2 cellular contexts compared by ENCODE assay signal in genomic region chr10:13970231-13970966, GRCh38.
TF ChIP-seq lines count a peak whose summit lies in the region.

No MANE protein-coding gene starts in this region.

TF ChIP-seq in IMR-90, 13 proteins besides CTCF, POLR2A, EP300 and RAD21 (continued from another document):
- TF ChIP-seq BHLHE40 (IDR thresholded peaks at IDR 0.05; ENCODE audit: low read depth, low read length) (no peak), NFE2L2 (IDR thresholded peaks at IDR 0.05; ENCODE audit: low read depth, low read length) (no peak), FOS (IDR thresholded peaks at IDR 0.05; ENCODE audit: low read depth, low read length) (no peak), RCOR1 (IDR thresholded peaks at IDR 0.05; ENCODE audit: insufficient replicate concordance, low read length) (no peak), CHD1 (IDR thresholded peaks at IDR 0.05; ENCODE audit: low read depth, low read length) (no peak), SMC3 (IDR thresholded peaks at IDR 0.05; ENCODE audit: low read depth, low read length) (no peak), CEBPB (IDR thresholded peaks at IDR 0.05; ENCODE audit: low read depth, low read length) (no peak), MXI1 (IDR thresholded peaks at IDR 0.05; ENCODE audit: borderline replicate concordance, low read depth, low read length) (no peak), MAZ (IDR thresholded peaks at IDR 0.05; ENCODE audit: borderline replicate concordance, low read depth, low read length) (no peak), ELK1 (IDR thresholded peaks at IDR 0.05; ENCODE audit: borderline replicate concordance, low read depth, low read length) (no peak), RFX5 (IDR thresholded peaks at IDR 0.05; ENCODE audit: low read depth, low read length) (no peak), USF2 (IDR thresholded peaks at IDR 0.05; ENCODE audit: low read depth, low read length) (no peak)

TF ChIP-seq in GM12878, 131 proteins besides CTCF, POLR2A, EP300 and RAD21 (continued from another document):
- no peak for TF ChIP-seq IRF4 (IDR thresholded peaks at IDR 0.05; ENCODE audit: low read depth, low read length)
- no peak for TF ChIP-seq MXI1 (IDR thresholded peaks at IDR 0.05; ENCODE audit: low read depth, low read length)
- TF ChIP-seq ZNF622 (IDR thresholded peaks at IDR 0.05) = no peak
- TF ChIP-seq SREBF1 (IDR thresholded peaks at IDR 0.05; ENCODE audit: low read length) = no peak
- TF ChIP-seq EGR1 (IDR thresholded peaks at IDR 0.05; ENCODE audit: borderline replicate concordance in 1 of 2, low read depth in 2 of 2, low read length in 2 of 2) = no peak
- no peak for TF ChIP-seq NFIC (IDR thresholded peaks at IDR 0.05; ENCODE audit: low read depth, low read length)
- TF ChIP-seq DPF2 (IDR thresholded peaks at IDR 0.05) = no peak
- TF ChIP-seq FOXK2 (IDR thresholded peaks at IDR 0.05) = no peak
- no peak for TF ChIP-seq FOXM1 (IDR thresholded peaks at IDR 0.05; ENCODE audit: low read depth, low read length)
- no peak for TF ChIP-seq HCFC1 (IDR thresholded peaks at IDR 0.05; ENCODE audit: low read length)
- no peak for TF ChIP-seq BCL3 (IDR thresholded peaks at IDR 0.05; ENCODE audit: borderline replicate concordance, insufficient read depth, low read depth, low read length, poor library complexity, severe bottlenecking)
- no peak for TF ChIP-seq RCOR1 (conservative IDR thresholded peaks at IDR 0.05; ENCODE audit: low read depth, low read length)
- TF ChIP-seq POU2F2 (IDR thresholded peaks at IDR 0.05; ENCODE audit: borderline replicate concordance, low read depth, low read length) = no peak
- TF ChIP-seq SUZ12 (IDR thresholded peaks at IDR 0.05; ENCODE audit: unreplicated experiment) = no peak
- TF ChIP-seq KDM1A (IDR thresholded peaks at IDR 0.05; ENCODE audit: borderline replicate concordance) = no peak
- no peak for TF ChIP-seq CHD4 (IDR thresholded peaks at IDR 0.05)
- no peak for TF ChIP-seq STAT1 (conservative IDR thresholded peaks at IDR 0.05)
